8 cellular contexts compared by ENCODE assay signal in the genomic region with DNA sequence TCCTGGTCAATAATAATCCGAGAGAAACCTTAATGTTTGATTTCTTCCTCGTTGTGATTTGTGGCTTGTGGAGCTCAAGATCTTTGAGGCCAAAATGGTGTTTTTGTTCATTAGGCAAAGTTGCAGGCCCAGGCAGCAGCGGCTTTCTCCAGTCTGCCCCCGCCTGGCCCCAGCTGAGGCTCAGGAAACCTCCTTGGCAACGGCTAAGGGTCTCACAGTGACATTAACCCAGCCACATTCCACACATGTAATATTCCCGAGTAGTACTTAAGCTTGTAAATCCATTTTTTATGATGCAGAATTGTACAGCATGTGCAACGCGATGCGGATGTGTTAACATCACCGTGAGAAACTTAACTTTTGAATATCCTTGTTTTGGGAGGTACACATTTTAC.
DNase-seq lines count a peak whose midpoint lies in the region; ATAC-seq, FAIRE-seq and TF ChIP-seq lines count a peak whose summit lies in the region.

No MANE protein-coding gene starts in this region.

- H3K4me1 Mint-ChIP-seq in progenitor cell of endocrine pancreas (ENCODE audit: low read depth) = peaks cover 20% of the 10 kb centered on the region

- H3K36me3 Mint-ChIP-seq in progenitor cell of endocrine pancreas (ENCODE audit: insufficient read depth) = no peaks in the 10 kb centered on the region

- DNase-seq in H7 = peak; percentile 58
- DNase-seq in progenitor cell of endocrine pancreas (ENCODE audit: low spot score, unreplicated experiment) = no peak
- DNase-seq in testis = no peak
- DNase-seq in stimulated activated CD4-positive, alpha-beta T cell treated with anti-CD3 and anti-CD28 coated beads, Interleukin-2, amount 100 ng/mL, for 48 hours = no peak
- DNase-seq in cortex of kidney (lab: John Stamatoyannopoulos, UW) = no peak
- DNase-seq in pancreas = no peak

- H3K4me3 ChIP-seq in H7 (ENCODE audit: insufficient read depth, low read depth, low read length) (no peak overlapping the region), testis (no peak overlapping the region), pancreas (no peak overlapping the region)

- H3K27me3 Mint-ChIP-seq in progenitor cell of endocrine pancreas = peaks cover 10% of the 10 kb centered on the region

- H3K27me3 ChIP-seq in H7 (ENCODE audit: control insufficient read depth, insufficient read depth, low read length) (no peaks in the 10 kb centered on the region), testis (no peaks in the 10 kb centered on the region), pancreas (no peaks in the 10 kb centered on the region)

- ATAC-seq in GM18909 (IDR thresholded peaks at IDR 0.05; ENCODE audit: poor library complexity, unreplicated experiment) = peak; percentile 17
- ATAC-seq in HG03460 (IDR thresholded peaks at IDR 0.05; ENCODE audit: unreplicated experiment) = peak; percentile 19
- no peak for ATAC-seq in pancreas

- H3K9me3 Mint-ChIP-seq in progenitor cell of endocrine pancreas (ENCODE audit: low read depth) = no peaks in the 10 kb centered on the region

- no peak for TF ChIP-seq POLR2A in testis (IDR thresholded peaks at IDR 0.05)

- no peak overlapping the region for H3K4me3 Mint-ChIP-seq in progenitor cell of endocrine pancreas (ENCODE audit: low read depth)

- H3K4me1 ChIP-seq in testis = no peaks in the 10 kb centered on the region
- H3K4me1 ChIP-seq in pancreas = no peaks in the 10 kb centered on the region

- TF ChIP-seq CTCF in progenitor cell of endocrine pancreas (IDR thresholded peaks at IDR 0.05; ENCODE audit: unreplicated experiment) (peak; percentile 6), testis (IDR thresholded peaks at IDR 0.05) (no peak), pancreas (IDR thresholded peaks at IDR 0.05) (no peak)

- intact Hi-C loops in testis (cut with DNase I; ENCODE audit: low total_unique reads) = no loop called here
- intact Hi-C loops in pancreas (cut with DNase I) = no loop called here

- H3K27ac ChIP-seq in testis (no peak overlapping the region), pancreas (no peak overlapping the region)

- 39 to 44% methylated on average over 10 of the region's 10 CpGs for WGBS in testis, 2 donors
- 73 to 76% methylated on average over 10 of the region's 10 CpGs for WGBS in pancreas, 2 donors

- H3K27ac Mint-ChIP-seq in progenitor cell of endocrine pancreas = peak overlapping the region; percentile 92

- H3K9me3 ChIP-seq in testis (no peaks in the 10 kb centered on the region), pancreas (no peaks in the 10 kb centered on the region)

- no peaks in the 10 kb centered on the region for H3K36me3 ChIP-seq in H7 (replicated peaks; ENCODE audit: control insufficient read depth, insufficient read depth, low read length)
- H3K36me3 ChIP-seq in testis (ENCODE audit: low read depth, missing control alignments) = no peaks in the 10 kb centered on the region
- H3K36me3 ChIP-seq in pancreas = no peaks in the 10 kb centered on the region

- no peak for FAIRE-seq in pancreas (lab: Jason Lieb, UNC)

Comparison
In these comparisons a context has a peak if more than half of its experiments do, and no peak if none do; other contexts are left out.
1. ATAC-seq: peak in GM18909 (single experiment) and HG03460 (single experiment); none in pancreas (0 of 4).